ENCODE assay signal across 1 cellular context in the genomic region with DNA sequence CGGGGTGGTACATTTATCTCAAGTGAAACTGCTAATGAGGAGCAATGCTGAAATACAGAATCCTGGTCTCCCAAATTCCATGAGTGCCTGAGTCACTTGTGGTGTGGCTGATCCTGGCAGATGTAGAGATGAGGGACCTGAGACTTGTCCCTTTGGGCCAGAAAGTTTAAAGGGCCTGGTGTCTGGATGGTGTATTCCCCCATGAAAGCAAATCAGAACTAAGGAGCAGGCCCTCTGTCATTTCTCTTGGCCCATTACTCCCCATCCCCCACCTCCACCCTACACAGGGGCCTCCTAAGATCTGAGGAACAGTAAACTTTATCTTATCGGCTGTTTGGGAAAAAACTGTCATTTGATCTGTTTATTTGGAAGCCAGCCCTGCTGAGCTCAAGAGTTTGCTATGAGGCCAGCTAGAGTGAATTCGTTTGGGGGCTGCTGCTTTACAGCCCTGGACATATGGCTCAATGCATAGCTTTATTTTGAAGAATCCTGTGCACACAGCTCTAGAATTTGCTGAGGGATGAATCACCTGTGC.
TF ChIP-seq lines count a peak whose summit lies in the region.

No MANE protein-coding gene starts in this region.

TF ChIP-seq in HepG2, 621 proteins besides CTCF, POLR2A, EP300 and RAD21 (continued from another document):
- TF ChIP-seq POLR2G (IDR thresholded peaks at IDR 0.05; ENCODE audit: low read depth, low read length) (no peak), RXRB (CRISPR knock-in tag; IDR thresholded peaks at IDR 0.05; ENCODE audit: borderline replicate concordance) (no peak), ELF1 (CRISPR knock-in tag; IDR thresholded peaks at IDR 0.05) (no peak), NCOA1 (CRISPR knock-in tag; IDR thresholded peaks at IDR 0.05) (no peak), ZNF562 (CRISPR knock-in tag; IDR thresholded peaks at IDR 0.05; ENCODE audit: borderline replicate concordance) (no peak), ZNF138 (CRISPR knock-in tag; IDR thresholded peaks at IDR 0.05; ENCODE audit: low read depth) (no peak), ZNF816 (CRISPR knock-in tag; IDR thresholded peaks at IDR 0.05; ENCODE audit: borderline replicate concordance) (peak; percentile 30; the same call in 1 of the 2 replicates), REL (CRISPR knock-in tag; conservative IDR thresholded peaks at IDR 0.05) (no peak), LCORL (IDR thresholded peaks at IDR 0.05) (no peak), LCORL (CRISPR knock-in tag; IDR thresholded peaks at IDR 0.05) (peak; percentile 40; the same call in 1 of the 2 replicates), SAP130 (CRISPR knock-in tag; IDR thresholded peaks at IDR 0.05; ENCODE audit: low read depth) (peak; percentile 26; the same call in 1 of the 2 replicates), SIX1 (CRISPR knock-in tag; IDR thresholded peaks at IDR 0.05; ENCODE audit: borderline replicate concordance) (peak; percentile 98), NCOA2 (CRISPR knock-in tag; IDR thresholded peaks at IDR 0.05) (peak; percentile 58; the same call in 1 of the 2 replicates)
- TF ChIP-seq, protein P1, sequence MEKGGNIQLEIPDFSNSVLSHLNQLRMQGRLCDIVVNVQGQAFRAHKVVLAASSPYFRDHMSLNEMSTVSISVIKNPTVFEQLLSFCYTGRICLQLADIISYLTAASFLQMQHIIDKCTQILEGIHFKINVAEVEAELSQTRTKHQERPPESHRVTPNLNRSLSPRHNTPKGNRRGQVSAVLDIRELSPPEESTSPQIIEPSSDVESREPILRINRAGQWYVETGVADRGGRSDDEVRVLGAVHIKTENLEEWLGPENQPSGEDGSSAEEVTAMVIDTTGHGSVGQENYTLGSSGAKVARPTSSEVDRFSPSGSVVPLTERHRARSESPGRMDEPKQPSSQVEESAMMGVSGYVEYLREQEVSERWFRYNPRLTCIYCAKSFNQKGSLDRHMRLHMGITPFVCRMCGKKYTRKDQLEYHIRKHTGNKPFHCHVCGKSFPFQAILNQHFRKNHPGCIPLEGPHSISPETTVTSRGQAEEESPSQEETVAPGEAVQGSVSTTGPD (CRISPR knock-in tag; IDR thresholded peaks at IDR 0.05), result no peak
- TF ChIP-seq, protein P2, sequence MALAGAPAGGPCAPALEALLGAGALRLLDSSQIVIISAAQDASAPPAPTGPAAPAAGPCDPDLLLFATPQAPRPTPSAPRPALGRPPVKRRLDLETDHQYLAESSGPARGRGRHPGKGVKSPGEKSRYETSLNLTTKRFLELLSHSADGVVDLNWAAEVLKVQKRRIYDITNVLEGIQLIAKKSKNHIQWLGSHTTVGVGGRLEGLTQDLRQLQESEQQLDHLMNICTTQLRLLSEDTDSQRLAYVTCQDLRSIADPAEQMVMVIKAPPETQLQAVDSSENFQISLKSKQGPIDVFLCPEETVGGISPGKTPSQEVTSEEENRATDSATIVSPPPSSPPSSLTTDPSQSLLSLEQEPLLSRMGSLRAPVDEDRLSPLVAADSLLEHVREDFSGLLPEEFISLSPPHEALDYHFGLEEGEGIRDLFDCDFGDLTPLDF (CRISPR knock-in tag; IDR thresholded peaks at IDR 0.05), result no peak
TF ChIP-seq in HepG2: peak in this region for 29.
